Comparison of ENCODE assay signal across 9 cellular contexts in genomic region chr18:48136051-48136543, GRCh38.
A peak's percentile ranks its signal among the peaks of the same experiment; 100 is the strongest.
DNase-seq lines count a peak whose midpoint lies in the region; ATAC-seq and TF ChIP-seq lines count a peak whose summit lies in the region.
"Had no signal": no experiment of that assay in that cellular context is flagged by ENCODE, and none has a peak within 500 bp of the region (broad histone marks: within the 10 kb centered on the region; RNA-seq: fewer than 3 reads in every experiment).

No MANE protein-coding gene starts in this region.

- peak overlapping the region; percentile 57 for H3K4me3 ChIP-seq in right cardiac atrium (ENCODE audit: low read length)
- H3K4me3 ChIP-seq in rectal smooth muscle tissue (ENCODE audit: low read length) = peak overlapping the region; percentile 77

- H3K9ac ChIP-seq in ES-I3 (ENCODE audit: low read depth, low read length) (peak overlapping the region; percentile 66; the same call in 1 of the 2 replicates), rectal smooth muscle tissue (ENCODE audit: low read length) (no peak overlapping the region)

- CTCF ChIA-PET in RWPE1 (lab: Yijun Ruan, JAX) = interaction anchor here (0.6 kb wide), 1 partner anchor 333 kb away, joined by 3 read pairs; no protein-coding TSS in a partner anchor

- H3K9me3 ChIP-seq in ES-I3 (ENCODE audit: control insufficient read depth, insufficient read depth, low read length) (no peaks in the 10 kb centered on the region), right cardiac atrium (ENCODE audit: control insufficient read depth, low read length) (no peaks in the 10 kb centered on the region)

- H3K36me3 ChIP-seq in ES-I3 (ENCODE audit: insufficient read depth, low read length) (no peaks in the 10 kb centered on the region), rectal smooth muscle tissue (ENCODE audit: control insufficient read depth, insufficient read depth, low read length) (no peaks in the 10 kb centered on the region)

- intact Hi-C loops in right cardiac atrium (cut with DNase I) = no loop called here

- ATAC-seq in right cardiac atrium (peak; percentile 14 to 62), HG03135 (IDR thresholded peaks at IDR 0.05; ENCODE audit: unreplicated experiment) (no peak), GM19452 (IDR thresholded peaks at IDR 0.05; ENCODE audit: unreplicated experiment) (no peak)

- under 1% methylated on average over 43 of the region's 43 CpGs for WGBS in right cardiac atrium

- TF ChIP-seq CTCF in RWPE1 (conservative IDR thresholded peaks at IDR 0.05; ENCODE audit: low read depth) = no peak

- no peaks in the 10 kb centered on the region for H3K27me3 ChIP-seq in right cardiac atrium (ENCODE audit: control insufficient read depth, insufficient read depth)
- peaks cover 3% of the 10 kb centered on the region for H3K27me3 ChIP-seq in rectal smooth muscle tissue (ENCODE audit: control insufficient read depth, insufficient read depth, low read length)

- H3K27ac ChIP-seq in RWPE1 = peak overlapping the region; percentile 70
- no peak overlapping the region for H3K27ac ChIP-seq in right cardiac atrium (ENCODE audit: low read length)
- no peak overlapping the region for H3K27ac ChIP-seq in rectal smooth muscle tissue (ENCODE audit: low read depth, low read length)

- POLR2A ChIA-PET in RWPE1 (lab: Yijun Ruan, JAX; ENCODE audit: low non-redundant PET) = no interaction called here

- H3K4me1 ChIP-seq in ES-I3 (ENCODE audit: insufficient read depth, low read length) (peaks cover 11% of the 10 kb centered on the region), right cardiac atrium (ENCODE audit: control insufficient read depth, insufficient read depth, low read length) (peaks cover 8% of the 10 kb centered on the region), rectal smooth muscle tissue (ENCODE audit: control insufficient read depth, insufficient read depth, low read length) (no peaks in the 10 kb centered on the region)

- no peak for DNase-seq in RWPE1 (ENCODE audit: low spot score)
- DNase-seq in right cardiac atrium = peak; percentile 48 to 71 (median 67)
- DNase-seq in islet precursor cell = no peak
- no peak for DNase-seq in NCI-H446 treated with DMSO at 0.1 percent for 48 hours (lab: John Stamatoyannopoulos, UW)
- DNase-seq: naive B cell had no signal

Comparison
In these comparisons a context has a peak if more than half of its experiments do, and no peak if none do; other contexts are left out.
1. DNase-seq: peak in right cardiac atrium (3 of 3); none in RWPE1 (single experiment), islet precursor cell (single experiment) and NCI-H446 treated with DMSO at 0.1 percent for 48 hours (single experiment).
2. ATAC-seq: peak in right cardiac atrium (2 of 2); none in HG03135 (single experiment) and GM19452 (single experiment).